Comparison of ENCODE assay signal across 9 cellular contexts in genomic region chr17:4433515-4434031, GRCh38. TPM values are rescaled to one million over a fixed set of nuclear protein-coding genes. Genes with fewer than 3 reads are reported as not detected.
DNase-seq lines count a peak whose midpoint lies in the region; ATAC-seq, FAIRE-seq and TF ChIP-seq lines count a peak whose summit lies in the region.
"Had no signal": no experiment of that assay in that cellular context is flagged by ENCODE, and none has a peak within 500 bp of the region (broad histone marks: within the 10 kb centered on the region; RNA-seq: fewer than 3 reads in every experiment).

SPNS3 (plus strand) TSS chr17:4433940; CDS start chr17:4433968, 28 bp downstream.

- intact Hi-C loops in activated CD4-positive, alpha-beta T cell treated with anti-CD3 and anti-CD28 coated beads, Interleukin-2, amount 10 ng/mL, durations not matched to agents 24 days and 14 days (cut with micrococcal nuclease), result no loop called here
- intact Hi-C loops in endothelial cell of umbilical vein (cut with micrococcal nuclease), result no loop called here

- no TSS peak for BruUV-seq in endothelial cell of umbilical vein (replicated peaks; lab: Mats Ljungman, UMichigan)

- FAIRE-seq in endothelial cell of umbilical vein (lab: Jason Lieb, UNC), result peak; percentile 40
- FAIRE-seq: TTC549 had no signal

- ATAC-seq in upper lobe of left lung (ENCODE audit: low FRiP score in 2 of 2) (peak; percentile 14 to 44), GM18505 (IDR thresholded peaks at IDR 0.05; ENCODE audit: unreplicated experiment) (no peak)

- H3K79me2 ChIP-seq in endothelial cell of umbilical vein (ENCODE audit: control insufficient read depth, insufficient read depth, low read length), result no peaks in the 10 kb centered on the region

- peak within 1 kb of the TSS; percentile 62 for H3K27ac Mint-ChIP-seq in activated CD4-positive, alpha-beta T cell treated with anti-CD3 and anti-CD28 coated beads, Interleukin-2, amount 10 ng/mL, durations not matched to agents 24 days and 14 days

- no peaks in the 10 kb centered on the region for H3K9me1 ChIP-seq in endothelial cell of umbilical vein (replicated peaks; ENCODE audit: control insufficient read depth, extremely low read depth, insufficient read depth, low read length)

- DNase-seq in activated T-cell treated with anti-CD3 and anti-CD28 coated beads for 24 hours (ENCODE audit: low read depth), result peak; percentile 23
- DNase-seq in activated T-cell treated with anti-CD3 and anti-CD28 coated beads for 4 hours, result no peak
- peak; percentile 79 for DNase-seq in activated CD4-positive, alpha-beta T cell treated with anti-CD3 and anti-CD28 coated beads, Interleukin-2, amount 10 ng/mL, durations not matched to agents 24 days and 14 days
- no peak for DNase-seq in endothelial cell of umbilical vein (ENCODE audit: low read depth, low spot score)
- peak in 1 of 2 donors; percentile 34 for DNase-seq in upper lobe of left lung
- no peak for DNase-seq in DMS53 (lab: John Stamatoyannopoulos, UW)
- no peak for DNase-seq in RWPE1 (ENCODE audit: low spot score)

- no peak within 1 kb of the TSS for H3K27ac ChIP-seq in endothelial cell of umbilical vein (ENCODE audit: insufficient read depth, low read depth, low read length)
- no peak within 1 kb of the TSS for H3K27ac ChIP-seq in upper lobe of left lung
- H3K27ac ChIP-seq in RWPE1, result no peak within 1 kb of the TSS

- peaks cover 18% of the 10 kb centered on the region for H3K4me1 ChIP-seq in endothelial cell of umbilical vein (ENCODE audit: control insufficient read depth, extremely low read depth, insufficient read depth, low read length)
- peaks cover 5 to 12% (median 7%) of the 10 kb centered on the region in 4 donors for H3K4me1 ChIP-seq in upper lobe of left lung

- POLR2A ChIA-PET in endothelial cell of umbilical vein (lab: Charles Lee), result no interaction called here
- POLR2A ChIA-PET in RWPE1 (lab: Yijun Ruan, JAX; ENCODE audit: low non-redundant PET), result no interaction called here

- peaks cover 28% of the 10 kb centered on the region for H3K4me1 Mint-ChIP-seq in activated CD4-positive, alpha-beta T cell treated with anti-CD3 and anti-CD28 coated beads, Interleukin-2, amount 10 ng/mL, durations not matched to agents 24 days and 14 days

- no peaks in the 10 kb centered on the region for H3K36me3 Mint-ChIP-seq in activated CD4-positive, alpha-beta T cell treated with anti-CD3 and anti-CD28 coated beads, Interleukin-2, amount 10 ng/mL, durations not matched to agents 24 days and 14 days (ENCODE audit: low read depth)

- H3K4me3 ChIP-seq in endothelial cell of umbilical vein (replicated peaks in 1 of 3; ENCODE audit: insufficient read depth in 1 of 3, low read depth in 1 of 3, low read length in 3 of 3) (no peak within 1 kb of the TSS), upper lobe of left lung (no peak within 1 kb of the TSS)

- peak within 1 kb of the TSS; percentile 55 for H3K4me3 Mint-ChIP-seq in activated CD4-positive, alpha-beta T cell treated with anti-CD3 and anti-CD28 coated beads, Interleukin-2, amount 10 ng/mL, durations not matched to agents 24 days and 14 days

- no peak within 1 kb of the TSS for H3K4me2 ChIP-seq in endothelial cell of umbilical vein (ENCODE audit: insufficient read depth, low read length)

- peaks cover 3% of the 10 kb centered on the region for H3K27me3 Mint-ChIP-seq in activated CD4-positive, alpha-beta T cell treated with anti-CD3 and anti-CD28 coated beads, Interleukin-2, amount 10 ng/mL, durations not matched to agents 24 days and 14 days

- no peaks in the 10 kb centered on the region for H3K9me3 ChIP-seq in endothelial cell of umbilical vein (replicated peaks; ENCODE audit: control insufficient read depth, insufficient read depth, low read length)
- H3K9me3 ChIP-seq in upper lobe of left lung, result no peaks in the 10 kb centered on the region

- H2AFZ ChIP-seq in endothelial cell of umbilical vein (ENCODE audit: low read depth, low read length), result peak within 1 kb of the TSS; percentile 10

- TF ChIP-seq CTCF in endothelial cell of umbilical vein (IDR thresholded peaks at IDR 0.05; ENCODE audit: extremely low read depth in 1 of 2, insufficient read depth in 1 of 2, low read depth in 1 of 2, low read length in 2 of 2) (no peak), upper lobe of left lung (IDR thresholded peaks at IDR 0.05) (no peak), RWPE1 (conservative IDR thresholded peaks at IDR 0.05; ENCODE audit: low read depth) (no peak)

- CTCF ChIA-PET in endothelial cell of umbilical vein (lab: Charles Lee), result interaction anchor here (0.9 kb wide), 2 partner anchors 21 to 234 kb away, joined by 3 read pairs; no protein-coding TSS in a partner anchor
- CTCF ChIA-PET in RWPE1 (lab: Yijun Ruan, JAX), result no interaction called here

- H3K9ac ChIP-seq in endothelial cell of umbilical vein (replicated peaks; ENCODE audit: extremely low read depth, insufficient read depth, low read length), result no peak within 1 kb of the TSS

- no peak for TF ChIP-seq EP300 in upper lobe of left lung (IDR thresholded peaks at IDR 0.05)

- TF ChIP-seq POLR2A in endothelial cell of umbilical vein (IDR thresholded peaks at IDR 0.05; ENCODE audit: low read depth, low read length) (no peak), upper lobe of left lung (IDR thresholded peaks at IDR 0.05) (no peak), GM18505 (IDR thresholded peaks at IDR 0.05; ENCODE audit: borderline replicate concordance, extremely low read depth, insufficient read depth, insufficient read length) (no peak)

- 27 to 51% methylated on average over 8 to 10 of the region's 13 CpGs for WGBS in upper lobe of left lung, 2 donors

- no peaks in the 10 kb centered on the region for H3K36me3 ChIP-seq in endothelial cell of umbilical vein (ENCODE audit: control insufficient read depth in 2 of 2, extremely low read depth in 1 of 2, insufficient read depth in 2 of 2, low read length in 2 of 2)
- H3K36me3 ChIP-seq in upper lobe of left lung, result no peaks in the 10 kb centered on the region

- dilution Hi-C loops in endothelial cell of umbilical vein (cut with MboI; ENCODE audit: extremely low pct_ligation_motif_present, low sequenced_read_pairs), result no loop called here

- no peaks in the 10 kb centered on the region for H4K20me1 ChIP-seq in endothelial cell of umbilical vein (replicated peaks; ENCODE audit: control insufficient read depth, extremely low read depth, insufficient read depth, low read length)

- H3K9me3 Mint-ChIP-seq in activated CD4-positive, alpha-beta T cell treated with anti-CD3 and anti-CD28 coated beads, Interleukin-2, amount 10 ng/mL, durations not matched to agents 24 days and 14 days, result no peaks in the 10 kb centered on the region

- H3K27me3 ChIP-seq in endothelial cell of umbilical vein (ENCODE audit: control insufficient read depth in 2 of 2, insufficient read depth in 2 of 2, low read length in 2 of 2) (no peaks in the 10 kb centered on the region), upper lobe of left lung (no peaks in the 10 kb centered on the region)

TF ChIP-seq in endothelial cell of umbilical vein, 7 proteins besides CTCF, POLR2A, EP300 and RAD21:
- TF ChIP-seq POLR2AphosphoS5 (IDR thresholded peaks at IDR 0.05; ENCODE audit: insufficient read depth, low read depth, low read length) (no peak), FOS (IDR thresholded peaks at IDR 0.05; ENCODE audit: borderline replicate concordance, insufficient read depth, low read length) (no peak), MYC (IDR thresholded peaks at IDR 0.05; ENCODE audit: low read depth, low read length) (no peak), JUN (IDR thresholded peaks at IDR 0.05; ENCODE audit: borderline replicate concordance, insufficient read depth, insufficient read length, low read depth) (no peak), GATA2 (IDR thresholded peaks at IDR 0.05; ENCODE audit: insufficient read depth, insufficient read length, low read depth, low read length) (no peak), MAX (IDR thresholded peaks at IDR 0.05; ENCODE audit: insufficient read depth, insufficient read length) (no peak), EZH2 (IDR thresholded peaks at IDR 0.05; ENCODE audit: borderline replicate concordance, low read depth, low read length, severe bottlenecking) (no peak)

RNA-seq across cellular contexts. Expression of gene SPNS3, which starts in this region (rescaled TPM):
- 1.3 and 1.9 TPM in 2 replicates for total RNA-seq in activated CD4-positive, alpha-beta T cell treated with anti-CD3 and anti-CD28 coated beads, Interleukin-2, amount 10 ng/mL, durations not matched to agents 24 days and 14 days
- 0.66 TPM in 1 of 2 replicates, not detected in the other for total RNA-seq in endothelial cell of umbilical vein
- 0.18 and 0.24 TPM in 2 replicates for polyA plus RNA-seq in endothelial cell of umbilical vein
- polyA plus RNA-seq in endothelial cell of umbilical vein (2011; cell fraction: cytosol; rRNA removed), result 0.07 and 0.10 TPM in 2 replicates
- polyA plus RNA-seq in endothelial cell of umbilical vein (2011; cell fraction: nucleus; rRNA removed), result 0.13 TPM in 1 of 2 replicates, not detected in the other
- polyA plus RNA-seq in endothelial cell of umbilical vein (2012), result not detected in 2 replicates
- polyA minus RNA-seq in endothelial cell of umbilical vein, result not detected in 2 replicates
- polyA minus RNA-seq in endothelial cell of umbilical vein (2011; cell fraction: cytosol; rRNA and poly(A)+ RNA removed), result not detected
- polyA minus RNA-seq in endothelial cell of umbilical vein (2011; cell fraction: nucleus; rRNA and poly(A)+ RNA removed), result not detected in 2 replicates
- total RNA-seq in upper lobe of left lung, result under 1 TPM in 5 of 6 donors, not detected in 1; 0.22 to 0.91 (median 0.52) TPM

Comparison
In these comparisons a context has a peak if more than half of its experiments do, and no peak if none do; other contexts are left out.
1. DNase-seq: peak in activated T-cell treated with anti-CD3 and anti-CD28 coated beads for 24 hours (single experiment) and activated CD4-positive, alpha-beta T cell treated with anti-CD3 and anti-CD28 coated beads, Interleukin-2, amount 10 ng/mL, durations not matched to agents 24 days and 14 days (single experiment); none in activated T-cell treated with anti-CD3 and anti-CD28 coated beads for 4 hours (single experiment), endothelial cell of umbilical vein (single experiment), DMS53 (single experiment) and RWPE1 (single experiment).
2. Peak in ATAC-seq in upper lobe of left lung; RNA of the gene not detected or under 1 TPM.